ENCODE assay signal across 9 cellular contexts in the genomic region with DNA sequence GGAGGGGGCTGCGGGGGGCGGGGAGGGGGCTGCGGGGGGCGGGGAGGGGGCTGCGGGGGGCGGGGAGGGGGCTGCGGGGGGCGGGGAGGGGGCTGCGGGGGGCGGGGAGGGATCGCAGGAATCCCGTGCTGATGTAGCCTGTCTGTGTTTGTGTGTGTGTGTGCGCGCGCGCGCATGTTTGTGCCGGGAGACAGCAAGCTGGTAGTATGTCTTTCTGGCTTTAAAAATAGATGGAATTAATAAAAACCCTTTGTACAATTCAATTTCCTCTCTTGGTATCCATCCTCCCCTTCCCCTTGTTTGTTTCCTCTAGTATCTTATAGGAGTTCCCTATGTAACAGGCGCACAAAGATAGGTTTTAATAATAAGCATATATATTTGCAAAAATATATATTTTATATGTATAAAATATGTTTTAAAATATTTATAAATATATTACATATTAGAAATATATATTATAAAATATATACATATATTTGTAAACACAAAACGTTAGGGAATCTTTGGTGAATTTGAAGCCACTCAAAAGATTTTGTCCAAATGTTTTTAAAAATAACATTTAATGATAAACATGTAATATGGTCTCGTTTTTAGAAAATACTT. TPM values are rescaled to one million over a fixed set of nuclear protein-coding genes. Genes with fewer than 3 reads are reported as not detected.
DNase-seq lines count a peak whose midpoint lies in the region; ATAC-seq, FAIRE-seq and TF ChIP-seq lines count a peak whose summit lies in the region.
"Had no signal": no experiment of that assay in that cellular context is flagged by ENCODE, and none has a peak within 500 bp of the region (broad histone marks: within the 10 kb centered on the region; RNA-seq: fewer than 3 reads in every experiment).

No MANE protein-coding gene starts in this region.

- H3K4me3 ChIP-seq in astrocyte (ENCODE audit: insufficient read depth, low read depth, low read length) (peak overlapping the region; percentile 75), iPS-18a (ENCODE audit: low read length) (peak overlapping the region; percentile 88), suprapubic skin (peak overlapping the region; percentile 77)

- no peaks in the 10 kb centered on the region for H4K20me1 ChIP-seq in astrocyte (ENCODE audit: insufficient read depth, low read length)

- H3K4me1 ChIP-seq in astrocyte (ENCODE audit: insufficient read depth, low read length): no peaks in the 10 kb centered on the region
- no peaks in the 10 kb centered on the region for H3K4me1 ChIP-seq in iPS-18a (ENCODE audit: control insufficient read depth, low read depth, low read length)
- peaks cover 11% of the 10 kb centered on the region for H3K4me1 ChIP-seq in suprapubic skin

- H3K27ac ChIP-seq in astrocyte (ENCODE audit: low read depth, low read length) (no peak overlapping the region), iPS-18a (ENCODE audit: low read length) (no peak overlapping the region), suprapubic skin (peak overlapping the region; percentile 86)

- TF ChIP-seq POLR2A in suprapubic skin (IDR thresholded peaks at IDR 0.05): no peak

- no peak for FAIRE-seq in astrocyte (lab: Jason Lieb, UNC)

- H3K36me3 Mint-ChIP-seq in astrocyte (ENCODE audit: low read depth, unreplicated experiment): no peaks in the 10 kb centered on the region
- H3K36me3 Mint-ChIP-seq: activated naive CD8-positive, alpha-beta T cell had no signal

- peak overlapping the region; percentile 88 for H3K4me3 Mint-ChIP-seq in astrocyte (ENCODE audit: unreplicated experiment)

- TF ChIP-seq EP300 in suprapubic skin (IDR thresholded peaks at IDR 0.05): no peak

- no peaks in the 10 kb centered on the region for H3K27me3 ChIP-seq in astrocyte (ENCODE audit: insufficient read depth, low read length)
- H3K27me3 ChIP-seq in iPS-18a (ENCODE audit: control insufficient read depth, insufficient read depth, low read length): peaks cover 17% of the 10 kb centered on the region
- no peaks in the 10 kb centered on the region for H3K27me3 ChIP-seq in suprapubic skin

- no peaks in the 10 kb centered on the region for H3K79me2 ChIP-seq in astrocyte (ENCODE audit: insufficient read depth, low read length)

- no peak overlapping the region for H2AFZ ChIP-seq in astrocyte (ENCODE audit: low read depth, low read length)

- no peak for TF ChIP-seq CTCF in astrocyte (IDR thresholded peaks at IDR 0.05; ENCODE audit: insufficient read depth, low read depth, low read length)
- no peak for TF ChIP-seq CTCF in suprapubic skin (IDR thresholded peaks at IDR 0.05)

- H3K4me1 Mint-ChIP-seq in astrocyte (ENCODE audit: low read depth, unreplicated experiment): peaks cover 6% of the 10 kb centered on the region

- H3K9ac ChIP-seq in astrocyte (ENCODE audit: low read length) (peak overlapping the region; percentile 67), iPS-18a (ENCODE audit: low read length) (peak overlapping the region; percentile 13)

- DNase-seq in DMS53 (lab: John Stamatoyannopoulos, UW) (peak; percentile 56), DMS53 treated with DMSO at 0.1 percent for 48 hours (lab: John Stamatoyannopoulos, UW; ENCODE audit: unreplicated experiment) (no peak), astrocyte (ENCODE audit: low read depth) (peak; percentile 23), suprapubic skin (ENCODE audit: low spot score in 2 of 2) (no peak), SKM-1 treated with dmso at 0.1 percent for 144 hours (lab: John Stamatoyannopoulos, UW; ENCODE audit: unreplicated experiment) (no peak)
- DNase-seq in stimulated activated CD4-positive, alpha-beta T cell treated with anti-CD3 and anti-CD28 coated beads, Interleukin-12 subunit alpha, Interleukin-12 subunit beta, amount 100 ng/mL, for 4 hours: no peak

- H3K9me3 ChIP-seq in astrocyte (ENCODE audit: insufficient read depth, low read depth, low read length): no peaks in the 10 kb centered on the region
- H3K9me3 ChIP-seq in iPS-18a (ENCODE audit: control insufficient read depth, low read depth, low read length): no peaks in the 10 kb centered on the region
- H3K9me3 ChIP-seq in suprapubic skin: no peaks in the 10 kb centered on the region

- peaks cover 2% of the 10 kb centered on the region for H3K27me3 Mint-ChIP-seq in astrocyte (ENCODE audit: low read depth, unreplicated experiment)

- no peaks in the 10 kb centered on the region for H3K9me3 Mint-ChIP-seq in astrocyte (ENCODE audit: unreplicated experiment)

- H3K27ac Mint-ChIP-seq in astrocyte (ENCODE audit: unreplicated experiment): no peak overlapping the region
- H3K27ac Mint-ChIP-seq: activated naive CD8-positive, alpha-beta T cell had no signal

- H3K36me3 ChIP-seq in astrocyte (ENCODE audit: insufficient read depth, low read length) (no peaks in the 10 kb centered on the region), iPS-18a (ENCODE audit: control insufficient read depth, low read depth, low read length) (no peaks in the 10 kb centered on the region), suprapubic skin (no peaks in the 10 kb centered on the region)

- H3K4me2 ChIP-seq in astrocyte (ENCODE audit: low read length): peak overlapping the region; percentile 90

- ATAC-seq in GM21529 (IDR thresholded peaks at IDR 0.05; ENCODE audit: unreplicated experiment): no peak

- WGBS in suprapubic skin: 4% methylated on average over 14 of the region's 21 CpGs

RNA-seq across cellular contexts. Expression of a gene that starts 0.8 kb away (rescaled TPM):
- 1.8 and 2.1 TPM in 2 replicates for total RNA-seq in astrocyte
- 10 to 100 TPM; 17.8 to 65.2 (median 27.2) TPM for total RNA-seq in suprapubic skin

Comparison
In these comparisons a context has a peak if more than half of its experiments do, and no peak if none do; other contexts are left out.
1. DNase-seq: peak in DMS53 (single experiment) and astrocyte (single experiment); none in DMS53 treated with DMSO at 0.1 percent for 48 hours (single experiment), suprapubic skin (0 of 2), SKM-1 treated with dmso at 0.1 percent for 144 hours (single experiment) and stimulated activated CD4-positive, alpha-beta T cell treated with anti-CD3 and anti-CD28 coated beads, Interleukin-12 subunit alpha, Interleukin-12 subunit beta, amount 100 ng/mL, for 4 hours (single experiment).
2. Peak in every context shown above with its lines, with median percentiles within 50 percentile points of each other: H3K4me3 ChIP-seq.